ENCODE assay signal across 27 cellular contexts in genomic region chr19:54104998-54105715, GRCh38. TPM values are rescaled to one million over a fixed set of nuclear protein-coding genes. Genes with fewer than 3 reads are reported as not detected.
DNase-seq lines count a peak whose midpoint lies in the region; ATAC-seq, FAIRE-seq and TF ChIP-seq lines count a peak whose summit lies in the region.
"Had no signal": no experiment of that assay in that cellular context is flagged by ENCODE, and none has a peak within 500 bp of the region (broad histone marks: within the 10 kb centered on the region; RNA-seq: fewer than 3 reads in every experiment).

No MANE protein-coding gene starts in this region.

- H3K27ac ChIP-seq in kidney (ENCODE audit: low read depth in 2 of 2, low read length in 2 of 2) (no peak overlapping the region), sigmoid colon (no peak overlapping the region)
- H3K27ac ChIP-seq: 22Rv1; BLaER1 treated with 17β-estradiol and CSF1 and Interleukin-3, amounts not matched to agents 10 nM and 100 nM; psoas muscle; stomach; transverse colon had no signal

- FAIRE-seq in kidney (lab: Jason Lieb, UNC) = no peak
- FAIRE-seq: bronchial epithelial cell, RCC 7860 had no signal

- H3K9me3 Mint-ChIP-seq in T-helper 2 cell treated with Interferon-gamma antibody and Interleukin-4, amounts not matched to agents 5 μg/mL and 100 μg/mL, for 36 hours = no peaks in the 10 kb centered on the region
- no peaks in the 10 kb centered on the region for H3K9me3 Mint-ChIP-seq in activated T-helper 17 cell treated with anti-CD3 and anti-CD28 coated beads, Interleukin-2, amount 50 U/mL, for 72 hours
- H3K9me3 Mint-ChIP-seq: activated T-cell treated with anti-CD3 and anti-CD28 coated beads, Interleukin-2, amount 50 U/mL, for 72 hours; HFFc6 had no signal

- no peak for TF ChIP-seq POLR2A in sigmoid colon (IDR thresholded peaks at IDR 0.05)

- H3K27me3 ChIP-seq in sigmoid colon = no peaks in the 10 kb centered on the region
- H3K27me3 ChIP-seq: BLaER1 treated with 17β-estradiol and CSF1 and Interleukin-3, amounts not matched to agents 10 nM and 100 nM; stomach; transverse colon had no signal

- H3K4me1 Mint-ChIP-seq in T-helper 2 cell treated with Interferon-gamma antibody and Interleukin-4, amounts not matched to agents 5 μg/mL and 100 μg/mL, for 36 hours (ENCODE audit: low read depth) = peaks cover 20% of the 10 kb centered on the region
- peaks cover 6% of the 10 kb centered on the region for H3K4me1 Mint-ChIP-seq in activated T-helper 17 cell treated with anti-CD3 and anti-CD28 coated beads, Interleukin-2, amount 50 U/mL, for 72 hours

- no peaks in the 10 kb centered on the region for H3K27me3 Mint-ChIP-seq in T-helper 2 cell treated with Interferon-gamma antibody and Interleukin-4, amounts not matched to agents 5 μg/mL and 100 μg/mL, for 36 hours (ENCODE audit: low read depth)
- no peaks in the 10 kb centered on the region for H3K27me3 Mint-ChIP-seq in activated T-helper 17 cell treated with anti-CD3 and anti-CD28 coated beads, Interleukin-2, amount 50 U/mL, for 72 hours

- no peak for DNase-seq in T-helper 2 cell treated with Interferon-gamma antibody and Interleukin-4, amounts not matched to agents 5 μg/mL and 100 μg/mL, for 36 hours (ENCODE audit: low spot score)
- DNase-seq in T-helper 2 cell = no peak
- DNase-seq in kidney = peak; percentile 61
- DNase-seq in sigmoid colon = peak; percentile 43
- no peak for DNase-seq in effector CD8-positive, alpha-beta T cell (lab: John Stamatoyannopoulos, UW)
- no peak for DNase-seq in activated effector memory CD4-positive, alpha-beta T cell treated with anti-CD3 and anti-CD28 coated beads, Interleukin-2, amount 50 U/mL, for 16 hours
- no peak for DNase-seq in DMS153 (lab: John Stamatoyannopoulos, UW)
- DNase-seq: activated CD8-positive, alpha-beta memory T cell treated with anti-CD3 and anti-CD28 coated beads for 24 hours; activated T-cell treated with anti-CD3 and anti-CD28 coated beads, Interleukin-2, amount 50 U/mL, for 72 hours; dermis blood vessel endothelial cell; foreskin melanocyte; HFFc6; mesendoderm; NCI-H1417; NCI-H524; psoas muscle; stomach; transverse colon had no signal

- peaks cover 8 to 12% of the 10 kb centered on the region in 2 donors for H3K36me3 ChIP-seq in kidney (ENCODE audit: control insufficient read depth in 1 of 2, insufficient read depth in 2 of 2, low read length in 2 of 2)
- H3K36me3 ChIP-seq in sigmoid colon = peaks cover 8 to 49% (median 34%) of the 10 kb centered on the region in 4 donors

- H3K4me1 ChIP-seq in kidney (ENCODE audit: control insufficient read depth in 1 of 2, insufficient read depth in 1 of 2, low read depth in 1 of 2, low read length in 2 of 2) (peaks cover 0 to 5% of the 10 kb centered on the region in 2 donors), sigmoid colon (peaks cover 0 to 18% (median 16%) of the 10 kb centered on the region in 4 donors)

- peak overlapping the region; percentile 43 for H3K4me3 Mint-ChIP-seq in T-helper 2 cell treated with Interferon-gamma antibody and Interleukin-4, amounts not matched to agents 5 μg/mL and 100 μg/mL, for 36 hours
- peak overlapping the region; percentile 81 for H3K4me3 Mint-ChIP-seq in activated T-helper 17 cell treated with anti-CD3 and anti-CD28 coated beads, Interleukin-2, amount 50 U/mL, for 72 hours

- ATAC-seq in activated T-helper 17 cell treated with anti-CD3 and anti-CD28 coated beads, Interleukin-2, amount 50 U/mL, for 72 hours (replicated peaks) = no peak
- ATAC-seq: activated T-cell treated with anti-CD3 and anti-CD28 coated beads, Interleukin-2, amount 50 U/mL, for 72 hours; psoas muscle had no signal

- H3K27ac Mint-ChIP-seq in T-helper 2 cell treated with Interferon-gamma antibody and Interleukin-4, amounts not matched to agents 5 μg/mL and 100 μg/mL, for 36 hours = peak overlapping the region; percentile 31
- no peak overlapping the region for H3K27ac Mint-ChIP-seq in activated T-helper 17 cell treated with anti-CD3 and anti-CD28 coated beads, Interleukin-2, amount 50 U/mL, for 72 hours
- H3K27ac Mint-ChIP-seq: HFFc6 had no signal

- TF ChIP-seq EP300 in sigmoid colon (IDR thresholded peaks at IDR 0.05) = no peak

- no peak overlapping the region for H3K9ac ChIP-seq in kidney (ENCODE audit: low read length in 2 of 2)
- H3K9ac ChIP-seq: BLaER1 treated with 17β-estradiol and CSF1 and Interleukin-3, amounts not matched to agents 10 nM and 100 nM had no signal

- intact Hi-C loops in kidney (cut with DNase I) (no loop called here), sigmoid colon (cut with DNase I) (loop anchor here (5.0 kb wide), 2 partner anchors 128 to 263 kb away; no protein-coding TSS in a partner anchor)

- WGBS in sigmoid colon, 2 donors = 90% methylated on average over 11 of the region's 11 CpGs

- H3K36me3 Mint-ChIP-seq in T-helper 2 cell treated with Interferon-gamma antibody and Interleukin-4, amounts not matched to agents 5 μg/mL and 100 μg/mL, for 36 hours (ENCODE audit: low read depth) = peaks cover 35% of the 10 kb centered on the region
- peaks cover 51% of the 10 kb centered on the region for H3K36me3 Mint-ChIP-seq in activated T-helper 17 cell treated with anti-CD3 and anti-CD28 coated beads, Interleukin-2, amount 50 U/mL, for 72 hours (ENCODE audit: low read depth)

- no peaks in the 10 kb centered on the region for H3K9me3 ChIP-seq in kidney (ENCODE audit: control insufficient read depth in 1 of 2, low read length in 2 of 2)
- no peaks in the 10 kb centered on the region for H3K9me3 ChIP-seq in sigmoid colon
- H3K9me3 ChIP-seq: BLaER1 treated with 17β-estradiol and CSF1 and Interleukin-3, amounts not matched to agents 10 nM and 100 nM; psoas muscle; stomach; transverse colon had no signal

- H3K4me3 ChIP-seq in kidney (ENCODE audit: low read length in 2 of 2) = no peak overlapping the region
- H3K4me3 ChIP-seq in sigmoid colon = no peak overlapping the region
- H3K4me3 ChIP-seq: BLaER1 treated with 17β-estradiol and CSF1 and Interleukin-3, amounts not matched to agents 10 nM and 100 nM; psoas muscle; stomach; transverse colon had no signal

- TF ChIP-seq CTCF in kidney (IDR thresholded peaks at IDR 0.05; ENCODE audit: borderline replicate concordance, extremely low read depth, insufficient read depth) = no peak
- TF ChIP-seq CTCF in sigmoid colon (IDR thresholded peaks at IDR 0.05) = no peak

RNA-seq across cellular contexts. Expression of gene NDUFA3, which starts 2.5 kb away (rescaled TPM):
- 10 to 100 TPM; 39.4 to 70.1 TPM for total RNA-seq in activated T-helper 17 cell treated with anti-CD3 and anti-CD28 coated beads, Interleukin-2, amount 50 U/mL, for 72 hours
- total RNA-seq in kidney (132 TPM), sigmoid colon (10 to 100 TPM; 18.8 to 32.4 (median 20.2) TPM)
- polyA plus RNA-seq in kidney (ENCODE audit: insufficient read depth, low read depth, low replicate concordance) (1,006 TPM), sigmoid colon (100 to 1,000 TPM; 151 to 207 (median 184) TPM)

RNA-seq across cellular contexts. Expression of gene OSCAR, which starts 4.6 kb away (rescaled TPM):
- total RNA-seq in activated T-helper 17 cell treated with anti-CD3 and anti-CD28 coated beads, Interleukin-2, amount 50 U/mL, for 72 hours = under 1 TPM in 1 of 2 donors, not detected in 1; 0.58 TPM
- total RNA-seq in kidney (5.1 TPM), sigmoid colon (1 to 10 TPM in 2 of 4 donors, not detected in 2; 3.0 to 3.1 TPM)
- polyA plus RNA-seq in kidney (ENCODE audit: insufficient read depth, low read depth, low replicate concordance) (0.77 TPM), sigmoid colon (1 to 10 TPM in 1 of 3 donors, under 1 TPM in 1, not detected in 1; 0.93 to 4.2 TPM)
- total RNA-seq: dermis blood vessel endothelial cell, epithelial cell of proximal tubule, SK-MEL-5 had no signal

RNA-seq across cellular contexts. Expression of gene TFPT, which starts 10.3 kb away (rescaled TPM):
- 10 to 100 TPM; 31.4 to 47.3 TPM for total RNA-seq in activated T-helper 17 cell treated with anti-CD3 and anti-CD28 coated beads, Interleukin-2, amount 50 U/mL, for 72 hours
- 19.2 TPM for total RNA-seq in kidney
- polyA plus RNA-seq in kidney (ENCODE audit: insufficient read depth, low read depth, low replicate concordance) = 31.6 TPM
- 10 to 100 TPM; 18.2 to 24.7 (median 20.4) TPM for total RNA-seq in sigmoid colon
- 10 to 100 TPM; 22.2 to 28.6 (median 25.2) TPM for polyA plus RNA-seq in sigmoid colon

RNA-seq across cellular contexts. Expression of gene PRPF31, which starts 10.4 kb away (rescaled TPM):
- 10 to 100 TPM; 56.4 to 99.2 TPM for total RNA-seq in activated T-helper 17 cell treated with anti-CD3 and anti-CD28 coated beads, Interleukin-2, amount 50 U/mL, for 72 hours
- 57.2 TPM for total RNA-seq in kidney
- 55.9 TPM for polyA plus RNA-seq in kidney (ENCODE audit: insufficient read depth, low read depth, low replicate concordance)
- total RNA-seq in sigmoid colon = 10 to 100 TPM; 48.7 to 53.5 (median 51.5) TPM
- polyA plus RNA-seq in sigmoid colon = 10 to 100 TPM; 25.0 to 60.9 (median 36.6) TPM

RNA-seq across cellular contexts. Expression of gene TARM1, which starts 24.0 kb away (rescaled TPM):
- not detected for total RNA-seq in activated T-helper 17 cell treated with anti-CD3 and anti-CD28 coated beads, Interleukin-2, amount 50 U/mL, for 72 hours
- total RNA-seq in kidney (not detected), sigmoid colon (not detected)
- polyA plus RNA-seq in kidney (ENCODE audit: insufficient read depth, low read depth, low replicate concordance) (not detected), sigmoid colon (not detected)
- total RNA-seq: activated T-cell treated with anti-CD3 and anti-CD28 coated beads, Interleukin-2, amount 50 U/mL, for 72 hours; bronchial epithelial cell; dermis blood vessel endothelial cell; epithelial cell of proximal tubule; HFFc6; psoas muscle; SK-MEL-5; skeletal muscle tissue; stomach; transverse colon had no signal
- polyA plus RNA-seq: adipose tissue, psoas muscle, stomach had no signal

Comparison
In these comparisons a context has a peak if more than half of its experiments do, and no peak if none do; other contexts are left out.
1. DNase-seq: peak in kidney (single experiment) and sigmoid colon (single experiment); none in T-helper 2 cell treated with Interferon-gamma antibody and Interleukin-4, amounts not matched to agents 5 μg/mL and 100 μg/mL, for 36 hours (single experiment), T-helper 2 cell (0 of 5), effector CD8-positive, alpha-beta T cell (single experiment), activated effector memory CD4-positive, alpha-beta T cell treated with anti-CD3 and anti-CD28 coated beads, Interleukin-2, amount 50 U/mL, for 16 hours (single experiment) and DMS153 (single experiment).